ENCODE assay signal across 8 cellular contexts in genomic region chr1:234842726-234843641, GRCh38.
DNase-seq lines count a peak whose midpoint lies in the region; TF ChIP-seq lines count a peak whose summit lies in the region.

No MANE protein-coding gene starts in this region.

- TF ChIP-seq CTCF in GM20000 (IDR thresholded peaks at IDR 0.05; ENCODE audit: extremely low read depth, missing control alignments) = no peak
- TF ChIP-seq CTCF in HL-60 (IDR thresholded peaks at IDR 0.05; ENCODE audit: insufficient read depth, low read length) = no peak

- H3K27me3 ChIP-seq in CD4-positive, alpha-beta memory T cell (ENCODE audit: insufficient read depth, low read length) = no peaks in the 10 kb centered on the region
- no peaks in the 10 kb centered on the region for H3K27me3 ChIP-seq in HL-60 (ENCODE audit: insufficient read depth, poor library complexity, severe bottlenecking)
- H3K27me3 ChIP-seq in mucosa of rectum (ENCODE audit: control insufficient read depth in 2 of 2, insufficient read depth in 2 of 2, low read length in 2 of 2) = no peaks in the 10 kb centered on the region

- no peaks in the 10 kb centered on the region for H3K27me3 Mint-ChIP-seq in CD4-positive, alpha-beta memory T cell

- peak overlapping the region in 1 of 2 donors; percentile 43 for H3K9ac ChIP-seq in mucosa of rectum (ENCODE audit: low read depth in 1 of 2, low read length in 2 of 2)

- H3K27ac ChIP-seq in CD4-positive, alpha-beta memory T cell (ENCODE audit: low read depth, low read length) = peak overlapping the region; percentile 39
- H3K27ac ChIP-seq in HL-60 (replicated peaks) = peak overlapping the region; percentile 92
- peak overlapping the region; percentile 42 to 49 for H3K27ac ChIP-seq in mucosa of rectum (ENCODE audit: low read depth in 2 of 2, low read length in 2 of 2)

- peak; percentile 34 to 76 (median 44) for DNase-seq in CD4-positive, alpha-beta memory T cell
- DNase-seq in GM20000 (ENCODE audit: low spot score) (peak; percentile 72), HL-60 (ENCODE audit: low read depth in 1 of 2, low spot score in 1 of 2) (peak in 1 of 2 experiments; percentile 25), NAMALWA (ENCODE audit: low spot score) (no peak), kidney glomerular epithelial cell (lab: John Stamatoyannopoulos, UW) (no peak), 8988T (no peak)
- peak; percentile 88 to 90 for DNase-seq in activated T-cell treated with anti-CD3 and anti-CD28 coated beads, Interleukin-2, amount 50 U/mL, for 48 hours

- peak overlapping the region; percentile 33 to 83 (median 58) for H3K4me3 Mint-ChIP-seq in CD4-positive, alpha-beta memory T cell

- intact Hi-C loops in CD4-positive, alpha-beta memory T cell (cut with micrococcal nuclease) = loop anchor here (5.0 to 10.0 kb wide), 2 partner anchors 71 to 232 kb away; no protein-coding TSS in a partner anchor

- H3K9me3 Mint-ChIP-seq in CD4-positive, alpha-beta memory T cell = peaks cover 0 to 2% (median 0%) of the 10 kb centered on the region in 8 donors

- H3K4me1 ChIP-seq in CD4-positive, alpha-beta memory T cell (ENCODE audit: insufficient read depth, low read length) = peaks cover 65% of the 10 kb centered on the region
- peaks cover 5 to 15% of the 10 kb centered on the region in 2 donors for H3K4me1 ChIP-seq in mucosa of rectum (ENCODE audit: control insufficient read depth in 2 of 2, insufficient read depth in 2 of 2, low read length in 2 of 2)

- H3K4me1 Mint-ChIP-seq in CD4-positive, alpha-beta memory T cell = peaks cover 47 to 73% (median 60%) of the 10 kb centered on the region in 4 donors

- no peaks in the 10 kb centered on the region for H3K9me3 ChIP-seq in CD4-positive, alpha-beta memory T cell (ENCODE audit: control insufficient read depth in 1 of 2, low read length in 2 of 2)
- H3K9me3 ChIP-seq in mucosa of rectum (ENCODE audit: control insufficient read depth in 2 of 2, low read length in 2 of 2) = no peaks in the 10 kb centered on the region

- H3K27ac Mint-ChIP-seq in CD4-positive, alpha-beta memory T cell = peak overlapping the region; percentile 76 to 91 (median 83)

- no peaks in the 10 kb centered on the region for H3K36me3 Mint-ChIP-seq in CD4-positive, alpha-beta memory T cell

- POLR2A ChIA-PET in CD4-positive, alpha-beta memory T cell (lab: Charles Lee; ENCODE audit: partially characterized antibody) = interaction anchor here (0.7 to 5.1 kb wide), 10 partner anchors 10 to 242 kb away, joined by 3 to 40 read pairs (median 4); partner anchors contain the start of gene IRF2BP2

- H3K36me3 ChIP-seq in CD4-positive, alpha-beta memory T cell (ENCODE audit: insufficient read depth, low read length) = no peaks in the 10 kb centered on the region
- no peaks in the 10 kb centered on the region for H3K36me3 ChIP-seq in mucosa of rectum (ENCODE audit: control insufficient read depth in 2 of 2, insufficient read depth in 2 of 2, low read length in 2 of 2)

- CTCF ChIA-PET in CD4-positive, alpha-beta memory T cell (lab: Charles Lee; ENCODE audit: partially characterized antibody) = interaction anchor here (0.9 to 1.6 kb wide), 4 partner anchors 61 to 242 kb away, joined by 3 to 4 read pairs (median 4); partner anchors contain the start of gene IRF2BP2

- peak overlapping the region in 1 of 2 donors; percentile 28 for H3K4me3 ChIP-seq in CD4-positive, alpha-beta memory T cell (ENCODE audit: low read length in 2 of 2)
- no peak overlapping the region for H3K4me3 ChIP-seq in HL-60 (replicated peaks; ENCODE audit: insufficient read depth, low read length)
- H3K4me3 ChIP-seq in mucosa of rectum (ENCODE audit: low read length in 2 of 2) = no peak overlapping the region

Comparison
In these comparisons a context has a peak if more than half of its experiments do, and no peak if none do; other contexts are left out.
1. DNase-seq: peak in CD4-positive, alpha-beta memory T cell (5 of 5), GM20000 (single experiment) and activated T-cell treated with anti-CD3 and anti-CD28 coated beads, Interleukin-2, amount 50 U/mL, for 48 hours (2 of 2); none in NAMALWA (single experiment), kidney glomerular epithelial cell (single experiment) and 8988T (single experiment).
2. H3K27ac ChIP-seq: peak in every context shown above with its lines; median percentile 92 in HL-60; 46 in mucosa of rectum; 39 in CD4-positive, alpha-beta memory T cell.